In the genomic region with DNA sequence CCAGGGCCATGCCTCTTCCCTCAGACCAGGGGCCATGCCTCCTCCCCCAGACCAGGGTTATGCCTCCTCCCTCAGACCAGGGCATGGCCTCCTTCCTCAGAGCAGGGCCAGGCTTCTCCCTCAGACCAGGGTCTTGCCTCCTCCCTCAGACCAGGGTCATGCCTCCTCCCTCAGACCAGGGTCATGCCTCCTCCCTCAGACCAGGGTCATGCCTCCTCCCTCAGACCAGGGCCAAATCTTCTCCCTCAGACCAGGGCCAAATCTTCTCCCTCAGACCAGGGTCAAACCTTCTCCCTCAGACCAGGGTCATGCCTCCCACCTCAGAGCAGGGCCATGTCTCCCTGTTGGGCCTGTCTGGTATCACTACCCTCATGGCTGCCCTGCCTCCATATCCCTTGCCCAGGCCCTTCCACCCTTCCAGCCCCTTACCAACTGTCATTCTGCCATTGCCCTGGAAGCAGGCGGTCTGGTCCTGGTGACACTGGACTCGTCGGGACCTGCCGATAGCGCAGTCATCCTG, we compare ENCODE assay signal across 9 cellular contexts. TPM values are rescaled to one million over a fixed set of nuclear protein-coding genes. Genes with fewer than 3 reads are reported as not detected.
A peak's percentile ranks its signal among the peaks of the same experiment; 100 is the strongest.
DNase-seq lines count a peak whose midpoint lies in the region; ATAC-seq and TF ChIP-seq lines count a peak whose summit lies in the region.
"Had no signal": no experiment of that assay in that cellular context is flagged by ENCODE, and none has a peak within 500 bp of the region (broad histone marks: within the 10 kb centered on the region; RNA-seq: fewer than 3 reads in every experiment).

No MANE protein-coding gene starts in this region.

- intact Hi-C loops in Panc1 (cut with micrococcal nuclease; ENCODE audit: unreplicated experiment): no loop called here

- peaks cover 13% of the 10 kb centered on the region for H3K27me3 ChIP-seq in BJ (ENCODE audit: control insufficient read depth, insufficient read depth, low read length)
- H3K27me3 ChIP-seq in Panc1 (ENCODE audit: control insufficient read depth, insufficient read depth, low read length): no peaks in the 10 kb centered on the region
- H3K27me3 ChIP-seq in endodermal cell (ENCODE audit: control insufficient read depth, insufficient read depth, low read length, poor library complexity, severe bottlenecking): peaks cover 85% of the 10 kb centered on the region
- H3K27me3 ChIP-seq in neuronal stem cell (ENCODE audit: control insufficient read depth in 3 of 3, insufficient read depth in 3 of 3, low read depth in 1 of 3, low read length in 3 of 3): peaks cover 2 to 59% (median 35%) of the 10 kb centered on the region in 3 experiments

- H3K18ac ChIP-seq in neuronal stem cell (ENCODE audit: low read length): peak overlapping the region; percentile 15

- no peak overlapping the region for H2AK5ac ChIP-seq in neuronal stem cell (ENCODE audit: low read depth, low read length)

- H3K4ac ChIP-seq in neuronal stem cell (ENCODE audit: low read length): no peak overlapping the region

- CTCF ChIA-PET in BJ (lab: Yijun Ruan, JAX): no interaction called here
- CTCF ChIA-PET in Panc1 (lab: Charles Lee): no interaction called here

- no peak overlapping the region for H4K8ac ChIP-seq in neuronal stem cell (ENCODE audit: low read depth, low read length)

- no peak overlapping the region for H3K14ac ChIP-seq in neuronal stem cell (ENCODE audit: low read length)

- H3K9me3 Mint-ChIP-seq in endodermal cell: no peaks in the 10 kb centered on the region
- peaks cover 10% of the 10 kb centered on the region for H3K9me3 Mint-ChIP-seq in nephron progenitor cell

- peak overlapping the region; percentile 25 for H2BK15ac ChIP-seq in neuronal stem cell (ENCODE audit: low read length)

- H3K36me3 ChIP-seq in BJ (ENCODE audit: control insufficient read depth, insufficient read depth, low read length) (no peaks in the 10 kb centered on the region), Panc1 (ENCODE audit: control insufficient read depth, insufficient read depth, low read length) (no peaks in the 10 kb centered on the region), endodermal cell (ENCODE audit: control insufficient read depth, insufficient read depth, low read length) (no peaks in the 10 kb centered on the region), neuronal stem cell (replicated peaks in 1 of 2; ENCODE audit: control insufficient read depth in 2 of 2, insufficient read depth in 2 of 2, low read length in 2 of 2) (no peaks in the 10 kb centered on the region)

- in situ Hi-C loops in Panc1 (cut with HindIII; ENCODE audit: low pct_unique_long_range_greater_than_20kb, low sequenced_read_pairs): no loop called here

- H3K27ac Mint-ChIP-seq in endodermal cell (no peak overlapping the region), nephron progenitor cell (no peak overlapping the region)

- BruUV-seq in Panc1 (replicated peaks; lab: Mats Ljungman, UMichigan): no TSS peak

- peak overlapping the region; percentile 68 for H3K23ac ChIP-seq in neuronal stem cell (ENCODE audit: low read depth, low read length, poor library complexity)

- H3K4me3 Mint-ChIP-seq in endodermal cell (peak overlapping the region; percentile 55), nephron progenitor cell (no peak overlapping the region)

- no peaks in the 10 kb centered on the region for H3K79me1 ChIP-seq in neuronal stem cell (ENCODE audit: low read depth, low read length)

- TF ChIP-seq CTCF in BJ (IDR thresholded peaks at IDR 0.05; ENCODE audit: insufficient read depth, low read depth, low read length) (no peak), Panc1 (IDR thresholded peaks at IDR 0.05) (no peak), endodermal cell (conservative IDR thresholded peaks at IDR 0.05) (no peak), nephron progenitor cell (IDR thresholded peaks at IDR 0.05) (no peak)

- peak overlapping the region; percentile 48 for H3K4me3 ChIP-seq in BJ (ENCODE audit: low read depth, low read length)
- H3K4me3 ChIP-seq in Panc1 (ENCODE audit: low read depth in 2 of 2, low read length in 2 of 2): peak overlapping the region; percentile 42 to 57
- H3K4me3 ChIP-seq in endodermal cell (ENCODE audit: low read length): peak overlapping the region; percentile 72
- H3K4me3 ChIP-seq in neuronal stem cell (ENCODE audit: low read length in 2 of 2): peak overlapping the region; percentile 36 to 72

- H3K4me2 ChIP-seq in neuronal stem cell (ENCODE audit: insufficient read depth, low read length, poor library complexity, severe bottlenecking): peak overlapping the region; percentile 66

- H2AFZ ChIP-seq in neuronal stem cell (ENCODE audit: low read length): peak overlapping the region; percentile 89

- H2BK5ac ChIP-seq in neuronal stem cell (ENCODE audit: low read length): no peak overlapping the region

- H4K91ac ChIP-seq in neuronal stem cell (ENCODE audit: low read depth, low read length, poor library complexity): no peak overlapping the region

- peaks cover 96% of the 10 kb centered on the region for H3K27me3 Mint-ChIP-seq in endodermal cell (ENCODE audit: insufficient read depth)
- H3K27me3 Mint-ChIP-seq in nephron progenitor cell (ENCODE audit: low read depth, poor library complexity): peaks cover 82% of the 10 kb centered on the region

- DNase-seq in BJ (ENCODE audit: low read depth) (no peak), Panc1 (ENCODE audit: low read depth, low spot score) (no peak), endodermal cell (no peak), neuronal stem cell (ENCODE audit: low spot score) (no peak), nephron progenitor cell (no peak)
- DNase-seq: NCI-H187 treated with DMSO at 0.1 percent for 48 hours had no signal

- ATAC-seq in Panc1: no peak; the same call in none of the 2 replicates
- no peak for ATAC-seq in HG03457 (IDR thresholded peaks at IDR 0.05; ENCODE audit: unreplicated experiment)
- ATAC-seq in GM18873 (IDR thresholded peaks at IDR 0.05; ENCODE audit: low FRiP score, unreplicated experiment): no peak
- ATAC-seq in GM21529 (IDR thresholded peaks at IDR 0.05; ENCODE audit: unreplicated experiment): no peak

- WGBS in endodermal cell (ENCODE audit: insufficient coverage in 1 of 2, insufficient read length in 1 of 2), 2 experiments: 33 to 36% methylated on average over 4 to 5 of the region's 5 CpGs
- no CpG with 5 or more reads among the region's 5 CpGs for WGBS in neuronal stem cell (ENCODE audit: extremely low coverage in 2 of 2, insufficient read length in 2 of 2, insufficient replicate concordance in 1 of 2), 2 donors

- H3K36me3 Mint-ChIP-seq in endodermal cell (ENCODE audit: low read depth) (no peaks in the 10 kb centered on the region), nephron progenitor cell (ENCODE audit: low read depth) (no peaks in the 10 kb centered on the region)

- no peaks in the 10 kb centered on the region for H3K4me1 Mint-ChIP-seq in endodermal cell
- H3K4me1 Mint-ChIP-seq in nephron progenitor cell: no peaks in the 10 kb centered on the region

- H3K4me1 ChIP-seq in Panc1 (ENCODE audit: control insufficient read depth, insufficient read depth, low read length): no peaks in the 10 kb centered on the region
- H3K4me1 ChIP-seq in endodermal cell (ENCODE audit: control insufficient read depth, insufficient read depth, low read length): no peaks in the 10 kb centered on the region
- peaks cover 5% of the 10 kb centered on the region in 2 donors for H3K4me1 ChIP-seq in neuronal stem cell (ENCODE audit: control insufficient read depth in 2 of 2, insufficient read depth in 1 of 2, low read depth in 1 of 2, low read length in 2 of 2)

- H2BK12ac ChIP-seq in neuronal stem cell (ENCODE audit: low read length): no peak overlapping the region

- H3K9me3 ChIP-seq in Panc1 (ENCODE audit: control insufficient read depth, insufficient read depth, low read depth, low read length): no peaks in the 10 kb centered on the region
- no peaks in the 10 kb centered on the region for H3K9me3 ChIP-seq in endodermal cell (ENCODE audit: control insufficient read depth, low read length)
- H3K9me3 ChIP-seq in neuronal stem cell (replicated peaks in 1 of 2; ENCODE audit: control insufficient read depth in 2 of 2, insufficient read depth in 1 of 2, low read depth in 1 of 2, low read length in 2 of 2): peaks cover 0 to 9% of the 10 kb centered on the region in 2 donors

- H3K9ac ChIP-seq in endodermal cell (ENCODE audit: extremely low read depth, low read length, poor library complexity, severe bottlenecking) (no peak overlapping the region), neuronal stem cell (ENCODE audit: low read depth, low read length, poor library complexity) (no peak overlapping the region)

- POLR2A ChIA-PET in BJ (lab: Charles Lee): no interaction called here
- POLR2A ChIA-PET in Panc1 (lab: Charles Lee): no interaction called here

- H3K27ac ChIP-seq in Panc1 (ENCODE audit: low read length) (no peak overlapping the region), endodermal cell (ENCODE audit: low read depth, low read length) (no peak overlapping the region), neuronal stem cell (replicated peaks; ENCODE audit: low read length) (no peak overlapping the region)

- no peak overlapping the region for H2BK120ac ChIP-seq in neuronal stem cell (ENCODE audit: low read depth, low read length)

RNA-seq across cellular contexts. Expression of a gene that starts 4.2 kb away (rescaled TPM):
- 0.40 and 0.50 TPM in 2 replicates for polyA plus RNA-seq in BJ (2011; rRNA removed)
- 0.46 and 0.66 TPM in 2 replicates for polyA minus RNA-seq in BJ (2011; rRNA and poly(A)+ RNA removed)
- total RNA-seq in Panc1 (2021; ENCODE audit: unreplicated experiment): 0.87 TPM
- 0.84 TPM for polyA plus RNA-seq in Panc1 (2012; ENCODE audit: insufficient read length)
- under 1 TPM in 1 of 2 donors, not detected in 1; 0.11 TPM for total RNA-seq in endodermal cell
- not detected for polyA plus RNA-seq in endodermal cell (2013, experiment 1 of 2)
- not detected for polyA plus RNA-seq in endodermal cell (2013, experiment 2 of 2)
- 0.03 TPM for polyA plus RNA-seq in neuronal stem cell (2013, experiment 1 of 2)
- polyA plus RNA-seq in neuronal stem cell (2013, experiment 2 of 2): 0.12 TPM

RNA-seq across cellular contexts. Expression of a gene that starts 17.3 kb away (rescaled TPM):
- polyA plus RNA-seq in BJ (2011; rRNA removed): 0.28 and 0.38 TPM in 2 replicates
- not detected in 2 replicates for polyA minus RNA-seq in BJ (2011; rRNA and poly(A)+ RNA removed)
- total RNA-seq in Panc1 (2021; ENCODE audit: unreplicated experiment) (29.7 TPM), endodermal cell (not detected)
- polyA plus RNA-seq in Panc1 (2012; ENCODE audit: insufficient read length): 50.8 TPM
- polyA plus RNA-seq in endodermal cell (2013, experiment 1 of 2): 0.89 TPM
- polyA plus RNA-seq in endodermal cell (2013, experiment 2 of 2): 0.29 TPM
- polyA plus RNA-seq in neuronal stem cell (2013, experiment 1 of 2): 0.20 TPM
- polyA plus RNA-seq in neuronal stem cell (2013, experiment 2 of 2): 0.11 TPM

RNA-seq across cellular contexts. Expression of a gene that starts 29.0 kb away (rescaled TPM):
- 3.0 and 4.3 TPM in 2 replicates for polyA plus RNA-seq in BJ (2011; rRNA removed)
- 4.3 and 5.8 TPM in 2 replicates for polyA minus RNA-seq in BJ (2011; rRNA and poly(A)+ RNA removed)
- 6.9 TPM for total RNA-seq in Panc1 (2021; ENCODE audit: unreplicated experiment)
- polyA plus RNA-seq in Panc1 (2012; ENCODE audit: insufficient read length): 1.9 TPM
- 10 to 100 TPM in 1 of 2 donors, 1 to 10 TPM in 1; 7.1 to 10.1 TPM for total RNA-seq in endodermal cell
- 7.1 TPM for polyA plus RNA-seq in endodermal cell (2013, experiment 1 of 2)
- polyA plus RNA-seq in endodermal cell (2013, experiment 2 of 2): 7.1 TPM
- polyA plus RNA-seq in neuronal stem cell (2013, experiment 1 of 2): 4.2 TPM
- 4.7 TPM for polyA plus RNA-seq in neuronal stem cell (2013, experiment 2 of 2)

RNA-seq across cellular contexts. Expression of a gene that starts 43.3 kb away (rescaled TPM):
- polyA plus RNA-seq in BJ (2011; rRNA removed): 10.1 and 14.8 TPM in 2 replicates
- polyA minus RNA-seq in BJ (2011; rRNA and poly(A)+ RNA removed): 9.7 and 12.3 TPM in 2 replicates
- total RNA-seq in Panc1 (2021; ENCODE audit: unreplicated experiment) (49.9 TPM), endodermal cell (10 to 100 TPM; 44.6 to 53.8 TPM)
- polyA plus RNA-seq in Panc1 (2012; ENCODE audit: insufficient read length): 37.6 TPM
- 43.1 TPM for polyA plus RNA-seq in endodermal cell (2013, experiment 1 of 2)
- polyA plus RNA-seq in endodermal cell (2013, experiment 2 of 2): 38.6 TPM
- 21.9 TPM for polyA plus RNA-seq in neuronal stem cell (2013, experiment 1 of 2)
- 20.9 TPM for polyA plus RNA-seq in neuronal stem cell (2013, experiment 2 of 2)

Comparison
In these comparisons a context has a peak if more than half of its experiments do, and no peak if none do; other contexts are left out.
1. RNA of a gene that starts 17.3 kb away (total RNA-seq): 29.7 TPM in Panc1 (single experiment); not detected in endodermal cell; every median in the first group is over 10 times any median in the second.
2. Peak in every context shown above with its lines, with median percentiles within 50 percentile points of each other: H3K4me3 ChIP-seq.